ENCODE assay signal across 34 cellular contexts in the genomic region with DNA sequence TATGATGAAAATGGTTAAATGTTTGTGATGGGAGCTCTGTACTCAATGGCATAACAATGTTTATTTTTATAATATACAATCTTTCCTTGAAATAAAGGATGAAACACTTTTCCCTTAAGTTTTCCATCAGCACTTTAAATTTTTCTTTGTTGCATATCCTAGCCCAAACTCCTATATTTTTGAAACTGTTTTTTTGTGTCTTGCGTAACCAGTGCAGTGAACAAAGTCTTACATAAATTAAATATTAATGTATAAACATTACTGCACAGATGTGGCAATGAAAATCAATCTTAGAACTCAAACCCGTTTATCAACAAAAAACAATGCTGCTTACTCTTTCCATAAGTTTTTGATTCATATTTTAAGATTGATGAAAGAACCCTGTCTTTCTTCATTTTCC. TPM values are rescaled to one million over a fixed set of nuclear protein-coding genes. Genes with fewer than 3 reads are reported as not detected.
"Had no signal": no experiment of that assay in that cellular context is flagged by ENCODE, and none has a peak within 500 bp of the region (broad histone marks: within the 10 kb centered on the region; RNA-seq: fewer than 3 reads in every experiment).

No MANE protein-coding gene starts in this region.

- H3K9me3 ChIP-seq: body of pancreas, gastrocnemius medialis, pancreas, prostate gland, tibial nerve had no signal

- FAIRE-seq: keratinocyte had no signal

- H3K79me2 ChIP-seq: hepatocyte had no signal

- DNase-seq: activated CD4-positive, alpha-beta T cell treated with anti-CD3 and anti-CD28 coated beads for 36 hours; activated CD4-positive, CD25-positive, alpha-beta regulatory T cell; activated CD8-positive, alpha-beta memory T cell treated with anti-CD3 and anti-CD28 coated beads, Interleukin-2, amount 10 ng/mL, durations not matched to agents 7 days and 5 days; activated CD8-positive, alpha-beta T cell treated with anti-CD3 and anti-CD28 coated beads, Interleukin-2, amount 10 ng/mL, durations not matched to agents 7 days and 5 days; activated T-cell treated with anti-CD3 and anti-CD28 coated beads, Interleukin-2, amount 50 U/mL, for 48 hours; aorta; body of pancreas; cerebellar nuclear complex; dorsolateral prefrontal cortex; effector memory CD4-positive, alpha-beta T cell; erythroblast; gastrocnemius medialis; left cardiac atrium; left ventricle myocardium superior; midbrain; naive thymus-derived CD4-positive, alpha-beta T cell; nucleus accumbens; pancreas; retina; stimulated activated CD4-positive, alpha-beta T cell treated with anti-CD3 and anti-CD28 coated beads, Interleukin-15, amount 100 ng/mL, for 24 hours; stimulated activated CD4-positive, alpha-beta T cell treated with anti-CD3 and anti-CD28 coated beads, Interleukin-2, amount 100 ng/mL, for 24 hours; stimulated activated naive CD4-positive, alpha-beta T cell had no signal

- H3K4me3 ChIP-seq: body of pancreas, cardiac muscle cell, coronary artery, dorsolateral prefrontal cortex, gastrocnemius medialis, hepatocyte, pancreas, prostate gland, tibial nerve had no signal

- H3K27ac ChIP-seq: body of pancreas, cardiac muscle cell, coronary artery, dorsolateral prefrontal cortex, gastrocnemius medialis, hepatocyte, pancreas, prostate gland, tibial nerve had no signal

- H3K36me3 ChIP-seq: cardiac muscle cell, gastrocnemius medialis, pancreas, prostate gland, tibial nerve had no signal

- H2AFZ ChIP-seq: hepatocyte had no signal

- ATAC-seq: activated CD4-positive, alpha-beta T cell treated with anti-CD3 and anti-CD28 coated beads for 36 hours; activated CD8-positive, alpha-beta memory T cell treated with anti-CD3 and anti-CD28 coated beads, Interleukin-2, amount 10 ng/mL, durations not matched to agents 7 days and 5 days; activated CD8-positive, alpha-beta T cell treated with anti-CD3 and anti-CD28 coated beads, Interleukin-2, amount 10 ng/mL, durations not matched to agents 7 days and 5 days; activated naive CD4-positive, alpha-beta T cell treated with anti-CD3 and anti-CD28 coated beads, Interleukin-2, amount 50 U/mL, for 72 hours; body of pancreas; gastrocnemius medialis; left cardiac atrium; left ventricle myocardium superior; naive thymus-derived CD4-positive, alpha-beta T cell; pancreas had no signal

- H3K4me2 ChIP-seq: hepatocyte had no signal

- H3K27me3 ChIP-seq: body of pancreas, pancreas had no signal

- H3K4me1 ChIP-seq: gastrocnemius medialis, pancreas, prostate gland had no signal

RNA-seq across cellular contexts. Expression of gene IL31RA, which starts 34.1 kb away (rescaled TPM):
- total RNA-seq: activated CD4-positive, alpha-beta T cell treated with anti-CD3 and anti-CD28 coated beads for 36 hours; activated CD8-positive, alpha-beta memory T cell treated with anti-CD3 and anti-CD28 coated beads, Interleukin-2, amount 10 ng/mL, durations not matched to agents 7 days and 5 days; activated CD8-positive, alpha-beta T cell treated with anti-CD3 and anti-CD28 coated beads, Interleukin-2, amount 10 ng/mL, durations not matched to agents 7 days and 5 days; activated T-helper 2 cell treated with anti-CD3 and anti-CD28 coated beads, Interferon-gamma antibody, Interleukin-2, Interleukin-4, amounts not matched to agents 10 μg/mL and 5 μg/mL and 100 μg/mL, durations not matched to agents 14 hours and 24 hours and 36 hours; body of pancreas; cardiac muscle cell; left cardiac atrium; left ventricle myocardium superior; lung microvascular endothelial cell; neural crest cell; temporal lobe; ureter had no signal
- polyA plus RNA-seq: cardiac muscle cell; naive thymus-derived CD4-positive, alpha-beta T cell had no signal
